In the genomic region with DNA sequence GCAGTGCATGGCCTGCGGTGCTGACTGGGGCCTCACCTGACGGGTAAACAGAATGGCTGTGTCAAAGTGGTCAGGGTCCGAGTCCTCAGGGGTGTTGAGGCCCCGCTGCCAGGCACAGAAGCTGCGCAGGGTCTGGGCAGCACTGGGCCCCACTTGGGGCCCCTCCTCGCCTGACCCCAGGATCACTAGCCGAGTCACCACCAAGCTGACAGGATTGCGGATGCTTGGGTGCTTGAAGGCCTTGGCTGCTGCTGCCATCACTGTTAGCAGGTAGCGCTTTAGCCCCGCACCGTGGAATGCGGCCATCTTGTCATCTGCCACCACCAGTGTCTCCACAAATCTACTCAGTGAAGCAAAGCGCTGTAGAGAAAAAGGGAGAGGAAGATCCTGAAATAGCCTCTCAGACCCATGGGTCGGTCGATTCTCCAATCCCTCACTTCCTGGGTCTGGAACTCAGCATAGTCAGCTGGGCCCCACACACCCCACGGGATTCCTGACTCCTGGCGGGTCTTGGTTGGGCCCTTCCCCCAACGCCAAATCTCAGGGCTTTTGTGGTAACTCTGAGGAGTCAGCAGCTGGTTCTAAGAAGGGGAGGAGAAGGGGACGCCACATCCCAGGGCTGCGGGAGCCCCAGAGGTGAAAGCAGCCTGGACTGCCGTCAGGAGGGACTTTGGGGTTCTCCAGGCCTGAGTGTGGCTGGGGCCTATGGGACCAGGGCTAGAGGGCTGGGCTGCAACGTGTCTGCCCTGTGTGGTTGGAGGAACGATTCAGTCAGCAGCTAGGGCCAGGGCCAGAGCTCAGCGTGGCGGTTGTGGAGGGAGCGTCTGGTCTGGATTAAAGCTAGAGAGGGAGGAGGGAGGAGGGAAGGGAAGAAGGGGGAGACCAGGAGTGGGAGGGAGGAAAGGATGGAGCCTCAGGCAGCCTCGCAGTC, we compare ENCODE assay signal across 11 cellular contexts. TPM values are rescaled to one million over a fixed set of nuclear protein-coding genes. Genes with fewer than 3 reads are reported as not detected.
A peak's percentile ranks its signal among the peaks of the same experiment; 100 is the strongest.
DNase-seq lines count a peak whose midpoint lies in the region; TF ChIP-seq lines count a peak whose summit lies in the region.
"Had no signal": no experiment of that assay in that cellular context is flagged by ENCODE, and none has a peak within 500 bp of the region (broad histone marks: within the 10 kb centered on the region; RNA-seq: fewer than 3 reads in every experiment).

No MANE protein-coding gene starts in this region.

- H3K4me3 ChIP-seq in HUES6 (ENCODE audit: low read depth, low read length) (peak overlapping the region; percentile 54), colonic mucosa (peak overlapping the region; percentile 24), liver (ENCODE audit: low read depth in 1 of 3, low read length in 3 of 3) (peak overlapping the region in 2 of 3 donors; percentile 14 to 29)
- H3K4me3 ChIP-seq: cardiac muscle cell had no signal

- no peak for TF ChIP-seq RAD21 in liver (IDR thresholded peaks at IDR 0.05)

- H3K27me3 ChIP-seq in HUES6 (ENCODE audit: control insufficient read depth, insufficient read depth, low read length), result no peaks in the 10 kb centered on the region
- no peaks in the 10 kb centered on the region for H3K27me3 ChIP-seq in colonic mucosa
- H3K27me3 ChIP-seq in liver (ENCODE audit: control insufficient read depth in 4 of 4, insufficient read depth in 4 of 4, low read length in 3 of 4), result no peaks in the 10 kb centered on the region
- H3K27me3 ChIP-seq: cardiac muscle cell had no signal

- peaks cover 14% of the 10 kb centered on the region for H3K36me3 ChIP-seq in HUES6 (ENCODE audit: control insufficient read depth, insufficient read depth, low read length)
- H3K36me3 ChIP-seq in colonic mucosa, result no peaks in the 10 kb centered on the region
- H3K36me3 ChIP-seq in liver (ENCODE audit: control insufficient read depth in 4 of 4, insufficient read depth in 3 of 4, low read depth in 1 of 4, low read length in 3 of 4), result peaks cover 0 to 1% (median 0%) of the 10 kb centered on the region in 4 donors
- H3K36me3 ChIP-seq: cardiac muscle cell had no signal

- intact Hi-C loops in colonic mucosa (cut with DNase I), result loop anchor here (10.0 kb wide), 2 partner anchors 108 to 188 kb away; a partner anchor contains a TSS

- H3K9ac ChIP-seq in HUES6 (ENCODE audit: low read length), result peak overlapping the region; percentile 37
- H3K9ac ChIP-seq in colonic mucosa (ENCODE audit: low read depth in 2 of 2, low read length in 2 of 2), result peak overlapping the region; percentile 37 to 59
- no peak overlapping the region for H3K9ac ChIP-seq in liver (ENCODE audit: low read depth in 1 of 2, low read length in 2 of 2)

- WGBS in liver, result 85% methylated on average over 27 of the region's 27 CpGs

- H3K27ac ChIP-seq in HUES6 (ENCODE audit: low read depth, low read length) (no peak overlapping the region; the same call in 1 of the 2 replicates), colonic mucosa (peak overlapping the region; percentile 23), liver (ENCODE audit: low read depth in 1 of 2, low read length in 2 of 2) (peak overlapping the region; percentile 73 to 95), substantia nigra (ENCODE audit: low read depth, low read length, poor library complexity, severe bottlenecking) (peak overlapping the region; percentile 100)
- H3K27ac ChIP-seq: cardiac muscle cell had no signal

- no peaks in the 10 kb centered on the region for H3K9me3 ChIP-seq in HUES6 (ENCODE audit: control insufficient read depth, insufficient read depth, low read depth, low read length)
- H3K9me3 ChIP-seq in colonic mucosa, result no peaks in the 10 kb centered on the region
- H3K9me3 ChIP-seq in liver (ENCODE audit: control insufficient read depth in 4 of 4, low read length in 3 of 4), result no peaks in the 10 kb centered on the region

- TF ChIP-seq CTCF in colonic mucosa (IDR thresholded peaks at IDR 0.05) (no peak), liver (IDR thresholded peaks at IDR 0.05; ENCODE audit: low read depth, low read length, missing input control) (no peak)

- H3K4me1 ChIP-seq in HUES6 (ENCODE audit: control insufficient read depth, insufficient read depth, low read length) (peaks cover 54% of the 10 kb centered on the region), colonic mucosa (no peaks in the 10 kb centered on the region), liver (ENCODE audit: control insufficient read depth in 4 of 4, insufficient read depth in 4 of 4, low read length in 3 of 4) (peaks cover 14 to 38% (median 26%) of the 10 kb centered on the region in 4 donors)

- no peak for DNase-seq in colonic mucosa
- peak in 18 of 49 donors; percentile 14 to 59 (median 30) for DNase-seq in substantia nigra (lab: John Stamatoyannopoulos, UW)
- no peak for DNase-seq in SIG-M5 (lab: John Stamatoyannopoulos, UW)
- DNase-seq in stimulated activated CD4-positive, alpha-beta T cell treated with anti-CD3 and anti-CD28 coated beads, Interleukin-15, amount 100 ng/mL, for 24 hours, result no peak
- DNase-seq in NCI-H1092 (lab: John Stamatoyannopoulos, UW), result no peak
- no peak for DNase-seq in activated T-cell treated with anti-CD3 and anti-CD28 coated beads, Interleukin-2, amount 50 U/mL, for 1 hour
- DNase-seq: SHP77 had no signal

TF ChIP-seq in liver, 16 proteins besides CTCF, POLR2A, EP300 and RAD21 (continues in another document):
- TF ChIP-seq NR2F2 (IDR thresholded peaks at IDR 0.05) (no peak), HNF4G (IDR thresholded peaks at IDR 0.05) (no peak), JUND (IDR thresholded peaks at IDR 0.05) (no peak), HNF4A (conservative IDR thresholded peaks at IDR 0.05) (no peak), RXRA (IDR thresholded peaks at IDR 0.05) (no peak), EGR1 (IDR thresholded peaks at IDR 0.05; ENCODE audit: low read depth in 2 of 2) (no peak), FOXA2 (IDR thresholded peaks at IDR 0.05) (no peak), FOXA1 (IDR thresholded peaks at IDR 0.05) (no peak), SP1 (IDR thresholded peaks at IDR 0.05) (no peak), TAF1 (conservative IDR thresholded peaks at IDR 0.05) (no peak)
- TF ChIP-seq, protein P1, sequence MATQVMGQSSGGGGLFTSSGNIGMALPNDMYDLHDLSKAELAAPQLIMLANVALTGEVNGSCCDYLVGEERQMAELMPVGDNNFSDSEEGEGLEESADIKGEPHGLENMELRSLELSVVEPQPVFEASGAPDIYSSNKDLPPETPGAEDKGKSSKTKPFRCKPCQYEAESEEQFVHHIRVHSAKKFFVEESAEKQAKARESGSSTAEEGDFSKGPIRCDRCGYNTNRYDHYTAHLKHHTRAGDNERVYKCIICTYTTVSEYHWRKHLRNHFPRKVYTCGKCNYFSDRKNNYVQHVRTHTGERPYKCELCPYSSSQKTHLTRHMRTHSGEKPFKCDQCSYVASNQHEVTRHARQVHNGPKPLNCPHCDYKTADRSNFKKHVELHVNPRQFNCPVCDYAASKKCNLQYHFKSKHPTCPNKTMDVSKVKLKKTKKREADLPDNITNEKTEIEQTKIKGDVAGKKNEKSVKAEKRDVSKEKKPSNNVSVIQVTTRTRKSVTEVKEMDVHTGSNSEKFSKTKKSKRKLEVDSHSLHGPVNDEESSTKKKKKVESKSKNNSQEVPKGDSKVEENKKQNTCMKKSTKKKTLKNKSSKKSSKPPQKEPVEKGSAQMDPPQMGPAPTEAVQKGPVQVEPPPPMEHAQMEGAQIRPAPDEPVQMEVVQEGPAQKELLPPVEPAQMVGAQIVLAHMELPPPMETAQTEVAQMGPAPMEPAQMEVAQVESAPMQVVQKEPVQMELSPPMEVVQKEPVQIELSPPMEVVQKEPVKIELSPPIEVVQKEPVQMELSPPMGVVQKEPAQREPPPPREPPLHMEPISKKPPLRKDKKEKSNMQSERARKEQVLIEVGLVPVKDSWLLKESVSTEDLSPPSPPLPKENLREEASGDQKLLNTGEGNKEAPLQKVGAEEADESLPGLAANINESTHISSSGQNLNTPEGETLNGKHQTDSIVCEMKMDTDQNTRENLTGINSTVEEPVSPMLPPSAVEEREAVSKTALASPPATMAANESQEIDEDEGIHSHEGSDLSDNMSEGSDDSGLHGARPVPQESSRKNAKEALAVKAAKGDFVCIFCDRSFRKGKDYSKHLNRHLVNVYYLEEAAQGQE (IDR thresholded peaks at IDR 0.05), result no peak
- TF ChIP-seq, protein P2, sequence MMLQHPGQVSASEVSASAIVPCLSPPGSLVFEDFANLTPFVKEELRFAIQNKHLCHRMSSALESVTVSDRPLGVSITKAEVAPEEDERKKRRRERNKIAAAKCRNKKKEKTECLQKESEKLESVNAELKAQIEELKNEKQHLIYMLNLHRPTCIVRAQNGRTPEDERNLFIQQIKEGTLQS (IDR thresholded peaks at IDR 0.05), result no peak
- TF ChIP-seq, protein P3, sequence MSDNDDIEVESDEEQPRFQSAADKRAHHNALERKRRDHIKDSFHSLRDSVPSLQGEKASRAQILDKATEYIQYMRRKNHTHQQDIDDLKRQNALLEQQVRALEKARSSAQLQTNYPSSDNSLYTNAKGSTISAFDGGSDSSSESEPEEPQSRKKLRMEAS (IDR thresholded peaks at IDR 0.05), result no peak
- TF ChIP-seq, protein P4, sequence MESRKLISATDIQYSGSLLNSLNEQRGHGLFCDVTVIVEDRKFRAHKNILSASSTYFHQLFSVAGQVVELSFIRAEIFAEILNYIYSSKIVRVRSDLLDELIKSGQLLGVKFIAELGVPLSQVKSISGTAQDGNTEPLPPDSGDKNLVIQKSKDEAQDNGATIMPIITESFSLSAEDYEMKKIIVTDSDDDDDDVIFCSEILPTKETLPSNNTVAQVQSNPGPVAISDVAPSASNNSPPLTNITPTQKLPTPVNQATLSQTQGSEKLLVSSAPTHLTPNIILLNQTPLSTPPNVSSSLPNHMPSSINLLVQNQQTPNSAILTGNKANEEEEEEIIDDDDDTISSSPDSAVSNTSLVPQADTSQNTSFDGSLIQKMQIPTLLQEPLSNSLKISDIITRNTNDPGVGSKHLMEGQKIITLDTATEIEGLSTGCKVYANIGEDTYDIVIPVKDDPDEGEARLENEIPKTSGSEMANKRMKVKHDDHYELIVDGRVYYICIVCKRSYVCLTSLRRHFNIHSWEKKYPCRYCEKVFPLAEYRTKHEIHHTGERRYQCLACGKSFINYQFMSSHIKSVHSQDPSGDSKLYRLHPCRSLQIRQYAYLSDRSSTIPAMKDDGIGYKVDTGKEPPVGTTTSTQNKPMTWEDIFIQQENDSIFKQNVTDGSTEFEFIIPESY (IDR thresholded peaks at IDR 0.05), result no peak

RNA-seq across cellular contexts. Expression of a gene that starts 2.1 kb away (rescaled TPM):
- total RNA-seq in colonic mucosa, result 10 to 100 TPM in 1 of 2 donors, under 1 TPM in 1; 0.57 to 14.0 TPM
- 1 to 10 TPM in 1 of 2 donors, under 1 TPM in 1; 0.28 to 2.2 TPM for total RNA-seq in liver
- under 1 TPM; 0.21 to 0.48 TPM for polyA plus RNA-seq in liver

RNA-seq across cellular contexts. Expression of a gene that starts 5.4 kb away (rescaled TPM):
- total RNA-seq in colonic mucosa (100 to 1,000 TPM; 167 to 169 TPM), liver (100 to 1,000 TPM; 105 to 167 TPM)
- polyA plus RNA-seq in liver, result 100 to 1,000 TPM in 1 of 2 donors, 10 to 100 TPM in 1; 93.3 to 135 TPM

RNA-seq across cellular contexts. Expression of a gene that starts 18.3 kb away (rescaled TPM):
- total RNA-seq in colonic mucosa (10 to 100 TPM in 1 of 2 donors, 1 to 10 TPM in 1; 6.6 to 16.0 TPM), liver (10 to 100 TPM; 25.4 to 32.6 TPM)
- 10 to 100 TPM; 46.1 to 77.1 TPM for polyA plus RNA-seq in liver
- total RNA-seq: cardiac muscle cell, renal cortical epithelial cell had no signal

RNA-seq across cellular contexts. Expression of a gene that starts 19.5 kb away (rescaled TPM):
- total RNA-seq in colonic mucosa, result 10 to 100 TPM; 30.3 to 34.8 TPM
- total RNA-seq in liver, result 10 to 100 TPM; 13.1 to 23.8 TPM
- polyA plus RNA-seq in liver, result 10 to 100 TPM; 14.0 to 15.4 TPM

RNA-seq across cellular contexts. Expression of a gene that starts 26.6 kb away (rescaled TPM):
- 1 to 10 TPM in 1 of 2 donors, not detected in 1; 5.1 TPM for total RNA-seq in colonic mucosa
- 1,000 to 10,000 TPM; 5,041 to 8,644 TPM for total RNA-seq in liver
- over 10,000 TPM; 12,638 to 30,612 TPM for polyA plus RNA-seq in liver
- total RNA-seq: renal cortical epithelial cell had no signal

Comparison
In these comparisons a context has a peak if more than half of its experiments do, and no peak if none do; other contexts are left out.
1. H3K9ac ChIP-seq: peak in HUES6 (single experiment) and colonic mucosa (2 of 2); none in liver (0 of 2).
2. Peak in every context shown above with its lines, with median percentiles within 50 percentile points of each other: H3K4me3 ChIP-seq.